1 cellular context compared by ENCODE assay signal in the genomic region with DNA sequence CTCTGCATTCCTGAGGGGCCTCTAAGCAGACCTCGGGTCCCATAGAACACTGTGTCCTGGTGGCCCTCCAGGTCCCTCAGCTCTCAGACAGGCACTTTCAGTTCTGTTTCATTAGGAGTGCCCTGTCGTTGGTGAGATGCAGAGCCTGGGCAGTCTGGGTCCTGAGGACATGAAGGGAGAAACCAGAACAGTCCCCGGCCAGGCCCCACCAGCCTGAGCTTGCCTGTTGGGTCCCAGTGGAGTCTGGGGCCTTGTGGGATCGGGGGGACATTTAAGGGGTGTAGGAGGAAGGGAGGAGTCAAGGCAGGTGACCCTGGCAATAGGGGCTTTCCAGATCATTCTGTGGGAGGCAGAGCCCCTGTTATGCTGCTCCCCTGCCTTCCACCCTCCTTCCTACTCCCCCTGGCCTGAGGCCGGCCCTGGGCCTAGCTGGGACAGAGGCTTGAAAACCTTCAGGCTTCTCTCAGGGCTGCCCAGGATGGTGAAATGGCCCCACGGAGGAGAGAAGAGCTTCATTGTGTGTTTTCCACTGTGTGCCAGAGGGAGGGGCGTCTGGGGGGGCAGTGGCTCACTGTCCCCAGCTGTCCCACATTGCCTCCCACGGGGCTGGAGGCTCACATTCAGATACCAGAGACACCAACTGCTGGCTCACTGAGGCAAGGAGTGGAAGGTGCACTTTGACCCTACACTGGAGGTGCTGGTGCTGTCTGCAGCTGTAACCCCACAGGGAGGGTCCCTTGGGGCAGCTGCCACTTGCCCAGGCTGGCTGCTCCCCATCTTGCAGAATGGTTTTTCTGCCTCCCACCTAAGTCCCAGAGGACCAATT.
A peak's percentile ranks its signal among the peaks of the same experiment; 100 is the strongest.
TF ChIP-seq lines count a peak whose summit lies in the region.

No MANE protein-coding gene starts in this region.

TF ChIP-seq in GM12878, 131 proteins besides CTCF, POLR2A, EP300 and RAD21 (continued from another document):
- TF ChIP-seq, protein P1, sequence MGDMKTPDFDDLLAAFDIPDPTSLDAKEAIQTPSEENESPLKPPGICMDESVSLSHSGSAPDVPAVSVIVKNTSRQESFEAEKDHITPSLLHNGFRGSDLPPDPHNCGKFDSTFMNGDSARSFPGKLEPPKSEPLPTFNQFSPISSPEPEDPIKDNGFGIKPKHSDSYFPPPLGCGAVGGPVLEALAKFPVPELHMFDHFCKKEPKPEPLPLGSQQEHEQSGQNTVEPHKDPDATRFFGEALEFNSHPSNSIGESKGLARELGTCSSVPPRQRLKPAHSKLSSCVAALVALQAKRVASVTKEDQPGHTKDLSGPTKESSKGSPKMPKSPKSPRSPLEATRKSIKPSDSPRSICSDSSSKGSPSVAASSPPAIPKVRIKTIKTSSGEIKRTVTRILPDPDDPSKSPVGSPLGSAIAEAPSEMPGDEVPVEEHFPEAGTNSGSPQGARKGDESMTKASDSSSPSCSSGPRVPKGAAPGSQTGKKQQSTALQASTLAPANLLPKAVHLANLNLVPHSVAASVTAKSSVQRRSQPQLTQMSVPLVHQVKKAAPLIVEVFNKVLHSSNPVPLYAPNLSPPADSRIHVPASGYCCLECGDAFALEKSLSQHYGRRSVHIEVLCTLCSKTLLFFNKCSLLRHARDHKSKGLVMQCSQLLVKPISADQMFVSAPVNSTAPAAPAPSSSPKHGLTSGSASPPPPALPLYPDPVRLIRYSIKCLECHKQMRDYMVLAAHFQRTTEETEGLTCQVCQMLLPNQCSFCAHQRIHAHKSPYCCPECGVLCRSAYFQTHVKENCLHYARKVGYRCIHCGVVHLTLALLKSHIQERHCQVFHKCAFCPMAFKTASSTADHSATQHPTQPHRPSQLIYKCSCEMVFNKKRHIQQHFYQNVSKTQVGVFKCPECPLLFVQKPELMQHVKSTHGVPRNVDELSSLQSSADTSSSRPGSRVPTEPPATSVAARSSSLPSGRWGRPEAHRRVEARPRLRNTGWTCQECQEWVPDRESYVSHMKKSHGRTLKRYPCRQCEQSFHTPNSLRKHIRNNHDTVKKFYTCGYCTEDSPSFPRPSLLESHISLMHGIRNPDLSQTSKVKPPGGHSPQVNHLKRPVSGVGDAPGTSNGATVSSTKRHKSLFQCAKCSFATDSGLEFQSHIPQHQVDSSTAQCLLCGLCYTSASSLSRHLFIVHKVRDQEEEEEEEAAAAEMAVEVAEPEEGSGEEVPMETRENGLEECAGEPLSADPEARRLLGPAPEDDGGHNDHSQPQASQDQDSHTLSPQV (IDR thresholded peaks at IDR 0.05): peak; percentile 9; the same call in 1 of the 2 replicates
- TF ChIP-seq, protein P2, sequence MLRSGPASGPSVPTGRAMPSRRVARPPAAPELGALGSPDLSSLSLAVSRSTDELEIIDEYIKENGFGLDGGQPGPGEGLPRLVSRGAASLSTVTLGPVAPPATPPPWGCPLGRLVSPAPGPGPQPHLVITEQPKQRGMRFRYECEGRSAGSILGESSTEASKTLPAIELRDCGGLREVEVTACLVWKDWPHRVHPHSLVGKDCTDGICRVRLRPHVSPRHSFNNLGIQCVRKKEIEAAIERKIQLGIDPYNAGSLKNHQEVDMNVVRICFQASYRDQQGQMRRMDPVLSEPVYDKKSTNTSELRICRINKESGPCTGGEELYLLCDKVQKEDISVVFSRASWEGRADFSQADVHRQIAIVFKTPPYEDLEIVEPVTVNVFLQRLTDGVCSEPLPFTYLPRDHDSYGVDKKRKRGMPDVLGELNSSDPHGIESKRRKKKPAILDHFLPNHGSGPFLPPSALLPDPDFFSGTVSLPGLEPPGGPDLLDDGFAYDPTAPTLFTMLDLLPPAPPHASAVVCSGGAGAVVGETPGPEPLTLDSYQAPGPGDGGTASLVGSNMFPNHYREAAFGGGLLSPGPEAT (IDR thresholded peaks at IDR 0.05; ENCODE audit: low read depth): peak; percentile 91
- TF ChIP-seq, protein P3, sequence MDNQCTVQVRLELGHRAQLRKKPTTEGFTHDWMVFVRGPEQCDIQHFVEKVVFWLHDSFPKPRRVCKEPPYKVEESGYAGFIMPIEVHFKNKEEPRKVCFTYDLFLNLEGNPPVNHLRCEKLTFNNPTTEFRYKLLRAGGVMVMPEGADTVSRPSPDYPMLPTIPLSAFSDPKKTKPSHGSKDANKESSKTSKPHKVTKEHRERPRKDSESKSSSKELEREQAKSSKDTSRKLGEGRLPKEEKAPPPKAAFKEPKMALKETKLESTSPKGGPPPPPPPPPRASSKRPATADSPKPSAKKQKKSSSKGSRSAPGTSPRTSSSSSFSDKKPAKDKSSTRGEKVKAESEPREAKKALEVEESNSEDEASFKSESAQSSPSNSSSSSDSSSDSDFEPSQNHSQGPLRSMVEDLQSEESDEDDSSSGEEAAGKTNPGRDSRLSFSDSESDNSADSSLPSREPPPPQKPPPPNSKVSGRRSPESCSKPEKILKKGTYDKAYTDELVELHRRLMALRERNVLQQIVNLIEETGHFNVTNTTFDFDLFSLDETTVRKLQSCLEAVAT (IDR thresholded peaks at IDR 0.05): 0 out of 2 replicates have a peak, but pooled peaks have one; percentile 10
